In genomic region chr2:173522356-173522755, GRCh38 we compare ENCODE assay signal across 22 cellular contexts.
"Had no signal": no experiment of that assay in that cellular context is flagged by ENCODE, and none has a peak within 500 bp of the region (broad histone marks: within the 10 kb centered on the region; RNA-seq: fewer than 3 reads in every experiment).

No MANE protein-coding gene starts in this region.

- ATAC-seq: activated T-helper 17 cell treated with anti-CD3 and anti-CD28 coated beads, Interleukin-2, amount 50 U/mL, for 72 hours; T-cell had no signal

- DNase-seq: activated CD4-positive, alpha-beta memory T cell treated with anti-CD3 and anti-CD28 coated beads, Interleukin-2, amount 10 ng/mL, durations not matched to agents 7 days and 5 days; activated CD4-positive, alpha-beta T cell treated with anti-CD3 and anti-CD28 coated beads, Interleukin-2, amount 10 ng/mL, durations not matched to agents 7 days and 5 days; activated CD4-positive, CD25-positive, alpha-beta regulatory T cell; activated gamma-delta T cell; activated naive CD4-positive, alpha-beta T cell treated with anti-CD3 and anti-CD28 coated beads for 36 hours; activated T-cell treated with anti-CD3 and anti-CD28 coated beads for 4 hours; activated T-cell treated with anti-CD3 and anti-CD28 coated beads, Interleukin-2, amount 50 U/mL, for 48 hours; amygdala; Kasumi-1; NCI-H1105 treated with DMSO at 0.1 percent for 48 hours; NCI-H1436 treated with DMSO at 0.1 percent for 48 hours; NCI-H187; NCI-H2081; NCI-H345; NCI-H510A; NCI-H526 treated with DMSO at 0.1 percent for 48 hours; SHP77; T-cell; T-helper 2 cell had no signal

- H3K27me3 ChIP-seq: cardiac muscle cell had no signal

- H3K36me3 ChIP-seq: cardiac muscle cell had no signal

- H3K27ac ChIP-seq: cardiac muscle cell, VCaP had no signal

- H3K4me3 ChIP-seq: cardiac muscle cell had no signal
